Comparison of ENCODE assay signal across 26 cellular contexts in genomic region chr1:154619181-154619948, GRCh38. TPM values are rescaled to one million over a fixed set of nuclear protein-coding genes. Genes with fewer than 3 reads are reported as not detected.
"Had no signal": no experiment of that assay in that cellular context is flagged by ENCODE, and none has a peak within 500 bp of the region (broad histone marks: within the 10 kb centered on the region; RNA-seq: fewer than 3 reads in every experiment).

No MANE protein-coding gene starts in this region.

- H3K4me1 ChIP-seq: parathyroid adenoma had no signal

- H3K4me3 Mint-ChIP-seq: activated CD4-positive, alpha-beta T cell treated with anti-CD3 and anti-CD28 coated beads, Interleukin-2, amount 10 ng/mL, durations not matched to agents 24 days and 14 days; activated CD8-positive, alpha-beta T cell treated with anti-CD3 and anti-CD28 coated beads for 36 hours; activated T-helper 1 cell treated with anti-CD3 and anti-CD28 coated beads, Interleukin-12 subunit alpha, Interleukin-12 subunit beta, Interleukin-2, Interleukin-4 antibody, amounts not matched to agents 30 ng/mL and 10 ng/mL and 1 ng/mL, durations not matched to agents 14 hours and 24 hours and 36 hours; mesothelial cell of epicardium; natural killer cell treated with Interleukin-12 subunit alpha and Interleukin-12 subunit beta and Interleukin-15 and Interleukin-18, amount 100 ng/mL, for 72 hours; stimulated activated naive B cell treated with anti-CD40 and anti-IgM and Interleukin-4, amounts not matched to agents 10 μg/mL and 1 μg/mL and 100 μg/mL, for 72 hours had no signal

- H3K27me3 ChIP-seq: hepatocyte, testis, uterus had no signal

- ATAC-seq: activated CD8-positive, alpha-beta T cell treated with anti-CD3 and anti-CD28 coated beads for 36 hours; left ventricle myocardium superior; natural killer cell treated with Interleukin-12 subunit alpha and Interleukin-12 subunit beta and Interleukin-15 and Interleukin-18, amount 100 ng/mL, for 72 hours; sciatic nerve; stimulated activated naive B cell treated with anti-CD40 and anti-IgM and Interleukin-4, amounts not matched to agents 10 μg/mL and 1 μg/mL and 100 μg/mL, for 72 hours had no signal

- H3K9me3 Mint-ChIP-seq: activated CD4-positive, alpha-beta T cell treated with anti-CD3 and anti-CD28 coated beads, Interleukin-2, amount 10 ng/mL, durations not matched to agents 24 days and 14 days; activated CD8-positive, alpha-beta T cell treated with anti-CD3 and anti-CD28 coated beads for 36 hours; activated T-helper 1 cell treated with anti-CD3 and anti-CD28 coated beads, Interleukin-12 subunit alpha, Interleukin-12 subunit beta, Interleukin-2, Interleukin-4 antibody, amounts not matched to agents 30 ng/mL and 10 ng/mL and 1 ng/mL, durations not matched to agents 14 hours and 24 hours and 36 hours; mesothelial cell of epicardium; natural killer cell treated with Interleukin-12 subunit alpha and Interleukin-12 subunit beta and Interleukin-15 and Interleukin-18, amount 100 ng/mL, for 72 hours; stimulated activated naive B cell treated with anti-CD40 and anti-IgM and Interleukin-4, amounts not matched to agents 10 μg/mL and 1 μg/mL and 100 μg/mL, for 72 hours had no signal

- H3K27ac ChIP-seq: epithelial cell of prostate, hepatocyte, parathyroid adenoma, testis, uterus had no signal

- H3K27me3 Mint-ChIP-seq: activated CD4-positive, alpha-beta T cell treated with anti-CD3 and anti-CD28 coated beads, Interleukin-2, amount 10 ng/mL, durations not matched to agents 24 days and 14 days; activated CD8-positive, alpha-beta T cell treated with anti-CD3 and anti-CD28 coated beads for 36 hours; natural killer cell treated with Interleukin-12 subunit alpha and Interleukin-12 subunit beta and Interleukin-15 and Interleukin-18, amount 100 ng/mL, for 72 hours; stimulated activated naive B cell treated with anti-CD40 and anti-IgM and Interleukin-4, amounts not matched to agents 10 μg/mL and 1 μg/mL and 100 μg/mL, for 72 hours had no signal

- DNase-seq: activated CD8-positive, alpha-beta T cell treated with anti-CD3 and anti-CD28 coated beads for 36 hours; activated gamma-delta T cell; activated naive CD4-positive, alpha-beta T cell treated with anti-CD3 and anti-CD28 coated beads, Interleukin-2, amount 50 U/mL, for 16 hours; cortex of kidney; foreskin fibroblast; glutamatergic neuron; left ventricle myocardium superior; mammary epithelial cell; stimulated activated CD4-positive, alpha-beta T cell treated with anti-CD3 and anti-CD28 coated beads, Interleukin-2, amount 100 ng/mL, for 48 hours; stimulated activated CD8-positive, alpha-beta memory T cell treated with anti-CD3 and anti-CD28 coated beads, Interleukin-4, amount 100 ng/mL, for 48 hours; stimulated activated naive B cell treated with anti-CD40 and anti-IgM and Interleukin-4, amounts not matched to agents 10 μg/mL and 1 μg/mL and 100 μg/mL, for 72 hours; T-helper 1 cell; T-helper 9 cell; testis; trophoblast cell; uterus had no signal

- H3K36me3 ChIP-seq: uterus had no signal

- H3K9me3 ChIP-seq: testis, uterus had no signal

- H3K36me3 Mint-ChIP-seq: mesothelial cell of epicardium; natural killer cell treated with Interleukin-12 subunit alpha and Interleukin-12 subunit beta and Interleukin-15 and Interleukin-18, amount 100 ng/mL, for 72 hours had no signal

- H3K4me3 ChIP-seq: hepatocyte, testis, uterus had no signal

- H3K27ac Mint-ChIP-seq: activated CD4-positive, alpha-beta T cell treated with anti-CD3 and anti-CD28 coated beads, Interleukin-2, amount 10 ng/mL, durations not matched to agents 24 days and 14 days; activated CD8-positive, alpha-beta T cell treated with anti-CD3 and anti-CD28 coated beads for 36 hours; activated T-helper 1 cell treated with anti-CD3 and anti-CD28 coated beads, Interleukin-12 subunit alpha, Interleukin-12 subunit beta, Interleukin-2, Interleukin-4 antibody, amounts not matched to agents 30 ng/mL and 10 ng/mL and 1 ng/mL, durations not matched to agents 14 hours and 24 hours and 36 hours; mesothelial cell of epicardium; natural killer cell treated with Interleukin-12 subunit alpha and Interleukin-12 subunit beta and Interleukin-15 and Interleukin-18, amount 100 ng/mL, for 72 hours; stimulated activated naive B cell treated with anti-CD40 and anti-IgM and Interleukin-4, amounts not matched to agents 10 μg/mL and 1 μg/mL and 100 μg/mL, for 72 hours had no signal

RNA-seq across cellular contexts. Expression of gene CHRNB2, which starts 51.8 kb away (rescaled TPM):
- total RNA-seq: activated CD8-positive, alpha-beta T cell treated with anti-CD3 and anti-CD28 coated beads for 36 hours; activated T-helper 1 cell treated with anti-CD3 and anti-CD28 coated beads, Interleukin-12 subunit alpha, Interleukin-12 subunit beta, Interleukin-2, Interleukin-4 antibody, amounts not matched to agents 30 ng/mL and 10 ng/mL and 1 ng/mL, durations not matched to agents 14 hours and 24 hours and 36 hours; bronchial epithelial cell; fibroblast of lung; left ventricle myocardium superior; natural killer cell treated with Interleukin-12 subunit alpha and Interleukin-12 subunit beta and Interleukin-15 and Interleukin-18, amount 100 ng/mL, for 72 hours had no signal
- polyA plus RNA-seq: hepatocyte had no signal
